In the genomic region with DNA sequence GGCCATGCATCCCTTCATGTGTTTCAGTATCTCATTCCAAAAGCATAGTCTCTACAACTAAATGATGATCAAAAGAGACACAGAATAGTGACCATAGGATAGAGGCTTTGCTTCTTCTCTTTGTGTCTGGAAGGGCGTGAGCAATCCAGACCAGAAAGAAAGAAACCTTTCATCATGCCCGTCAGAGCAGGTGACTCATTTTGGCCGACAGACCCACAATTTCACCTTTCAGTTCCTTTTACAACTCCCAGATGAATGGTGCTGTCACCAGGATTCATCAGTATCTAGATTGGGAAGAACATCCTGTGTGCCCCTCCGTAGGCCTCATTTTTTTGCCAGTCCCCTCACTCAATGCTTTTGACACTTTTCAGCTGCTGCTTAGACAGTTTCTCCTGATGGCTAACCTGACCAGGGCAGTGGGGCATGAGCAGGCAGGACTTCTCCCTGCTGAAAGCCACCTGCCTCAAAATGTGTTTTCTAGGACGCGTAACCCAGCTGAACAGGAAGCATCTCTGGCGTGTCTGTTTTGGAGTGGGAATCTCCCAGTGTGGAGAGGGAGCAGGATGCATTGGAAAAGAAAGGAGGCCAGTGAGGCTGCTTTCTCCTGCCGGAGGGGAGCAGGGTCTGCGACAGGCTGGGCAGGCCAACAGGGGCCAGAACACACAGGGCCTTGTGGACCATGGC, we compare ENCODE assay signal across 12 cellular contexts. TPM values are rescaled to one million over a fixed set of nuclear protein-coding genes. Genes with fewer than 3 reads are reported as not detected.
DNase-seq lines count a peak whose midpoint lies in the region; ATAC-seq, FAIRE-seq and TF ChIP-seq lines count a peak whose summit lies in the region.
"Had no signal": no experiment of that assay in that cellular context is flagged by ENCODE, and none has a peak within 500 bp of the region (broad histone marks: within the 10 kb centered on the region; RNA-seq: fewer than 3 reads in every experiment).

No MANE protein-coding gene starts in this region.

- ATAC-seq in HG03108 (IDR thresholded peaks at IDR 0.05; ENCODE audit: unreplicated experiment): peak; percentile 70
- peak; percentile 91 for ATAC-seq in GM12878

- H3K36me3 ChIP-seq in GM12878 (ENCODE audit: control insufficient read depth in 2 of 2, insufficient read depth in 2 of 2, low read length in 1 of 2): no peaks in the 10 kb centered on the region
- no peaks in the 10 kb centered on the region for H3K36me3 ChIP-seq in endodermal cell (ENCODE audit: control insufficient read depth, insufficient read depth, low read length)
- H3K36me3 ChIP-seq: MG63 had no signal

- in situ Hi-C loops in GM12878 (cut with MboI): no loop called here

- BruUV-seq in GM12878 (replicated peaks; lab: Mats Ljungman, UMichigan): no TSS peak

- no peaks in the 10 kb centered on the region for H3K36me3 Mint-ChIP-seq in endodermal cell (ENCODE audit: low read depth)
- no peaks in the 10 kb centered on the region for H3K36me3 Mint-ChIP-seq in activated CD4-positive, alpha-beta memory T cell treated with anti-CD3 and anti-CD28 coated beads for 36 hours

- peaks cover 7% of the 10 kb centered on the region for H3K27me3 Mint-ChIP-seq in endodermal cell (ENCODE audit: insufficient read depth)
- no peaks in the 10 kb centered on the region for H3K27me3 Mint-ChIP-seq in activated CD4-positive, alpha-beta memory T cell treated with anti-CD3 and anti-CD28 coated beads for 36 hours

- no peak for TF ChIP-seq POLR2A in GM12878 (IDR thresholded peaks at IDR 0.05; ENCODE audit: low read depth, low read length)

- H3K9me3 ChIP-seq in GM12878 (replicated peaks; ENCODE audit: control insufficient read depth, insufficient read depth, low read length): no peaks in the 10 kb centered on the region
- H3K9me3 ChIP-seq in endodermal cell (ENCODE audit: control insufficient read depth, low read length): no peaks in the 10 kb centered on the region
- H3K9me3 ChIP-seq: MG63 had no signal

- WGBS in GM12878 (ENCODE audit: insufficient coverage, insufficient replicate concordance, low lambda C conversion rate, missing lambda C conversion rate): 18% methylated on average over 9 of the region's 9 CpGs
- 74 to 82% methylated on average over 8 to 9 of the region's 9 CpGs for WGBS in endodermal cell (ENCODE audit: insufficient coverage in 1 of 2, insufficient read length in 1 of 2), 2 experiments

- H3K27me3 ChIP-seq in GM12878 (replicated peaks in 1 of 2; ENCODE audit: control insufficient read depth in 2 of 2, insufficient read depth in 2 of 2, low read length in 1 of 2): no peaks in the 10 kb centered on the region; a peak in 2 of 4 replicates
- peaks cover 4% of the 10 kb centered on the region for H3K27me3 ChIP-seq in endodermal cell (ENCODE audit: control insufficient read depth, insufficient read depth, low read length, poor library complexity, severe bottlenecking)
- H3K27me3 ChIP-seq: MG63 had no signal

- intact Hi-C loops in GM12878 (cut with micrococcal nuclease; ENCODE audit: unreplicated experiment): no loop called here
- intact Hi-C loops in activated CD4-positive, alpha-beta memory T cell treated with anti-CD3 and anti-CD28 coated beads for 36 hours (cut with micrococcal nuclease): no loop called here

- FAIRE-seq in GM12878 (lab: Jason Lieb, UNC) (peak; percentile 96), urothelium cell line (lab: Jason Lieb, UNC) (peak; percentile 58)
- FAIRE-seq: colon, GM18507 had no signal

- H3K27ac ChIP-seq in GM12878 (ENCODE audit: control insufficient read depth, insufficient read depth): no peak overlapping the region
- H3K27ac ChIP-seq in endodermal cell (ENCODE audit: low read depth, low read length): no peak overlapping the region

- H3K9ac ChIP-seq in GM12878 (ENCODE audit: control insufficient read depth, insufficient read depth, low read length) (no peak overlapping the region), endodermal cell (ENCODE audit: extremely low read depth, low read length, poor library complexity, severe bottlenecking) (no peak overlapping the region)

- H4K20me1 ChIP-seq in GM12878 (ENCODE audit: control insufficient read depth, insufficient read depth): no peaks in the 10 kb centered on the region

- no peaks in the 10 kb centered on the region for H3K79me2 ChIP-seq in GM12878 (ENCODE audit: control insufficient read depth, insufficient read depth, low read length)

- H3K4me1 ChIP-seq in GM12878 (ENCODE audit: control insufficient read depth, insufficient read depth, low read length) (peaks cover 6% of the 10 kb centered on the region), endodermal cell (ENCODE audit: control insufficient read depth, insufficient read depth, low read length) (no peaks in the 10 kb centered on the region)

- CTCF ChIA-PET in GM12878 (lab: Yijun Ruan, JAX): no interaction called here
- CTCF ChIA-PET in activated CD4-positive, alpha-beta memory T cell treated with anti-CD3 and anti-CD28 coated beads for 36 hours (lab: Charles Lee): no interaction called here

- H3K9me3 Mint-ChIP-seq in endodermal cell: no peaks in the 10 kb centered on the region
- H3K9me3 Mint-ChIP-seq in activated CD4-positive, alpha-beta memory T cell treated with anti-CD3 and anti-CD28 coated beads for 36 hours: no peaks in the 10 kb centered on the region

- H3K4me3 Mint-ChIP-seq in endodermal cell: no peak overlapping the region
- H3K4me3 Mint-ChIP-seq in activated CD4-positive, alpha-beta memory T cell treated with anti-CD3 and anti-CD28 coated beads for 36 hours: no peak overlapping the region

- TF ChIP-seq EP300 in GM12878 (IDR thresholded peaks at IDR 0.05; ENCODE audit: borderline replicate concordance in 1 of 2, control insufficient read depth in 1 of 2, low read depth in 2 of 2, low read length in 2 of 2): no peak

- no peak overlapping the region for H3K4me2 ChIP-seq in GM12878 (ENCODE audit: control insufficient read depth, insufficient read depth)

- SMC1A ChIA-PET in GM12878 (lab: Charles Lee; ENCODE audit: uncharacterized antibody, unreplicated experiment): no interaction called here

- no peaks in the 10 kb centered on the region for H3K4me1 Mint-ChIP-seq in endodermal cell
- no peaks in the 10 kb centered on the region for H3K4me1 Mint-ChIP-seq in activated CD4-positive, alpha-beta memory T cell treated with anti-CD3 and anti-CD28 coated beads for 36 hours (ENCODE audit: low read depth)

- H3K27ac Mint-ChIP-seq in endodermal cell: no peak overlapping the region
- no peak overlapping the region for H3K27ac Mint-ChIP-seq in activated CD4-positive, alpha-beta memory T cell treated with anti-CD3 and anti-CD28 coated beads for 36 hours

- RAD21 ChIA-PET in GM12878 (lab: Charles Lee; ENCODE audit: unreplicated experiment): no interaction called here

- DNase-seq in NOMO-1 treated with DMSO at 0.1 percent for 48 hours (lab: John Stamatoyannopoulos, UW; ENCODE audit: unreplicated experiment): peak; percentile 12
- DNase-seq in NOMO-1 treated with dmso at 0.1 percent for 144 hours (lab: John Stamatoyannopoulos, UW; ENCODE audit: unreplicated experiment): no peak
- peak; percentile 11 for DNase-seq in GM12878 (ENCODE audit: low read depth, low spot score)
- DNase-seq in urothelium cell line (ENCODE audit: low spot score): peak; percentile 82
- DNase-seq in Kasumi-1 (lab: John Stamatoyannopoulos, UW): no peak
- DNase-seq in endodermal cell: no peak
- no peak for DNase-seq in activated CD4-positive, alpha-beta memory T cell treated with anti-CD3 and anti-CD28 coated beads for 36 hours
- DNase-seq: ACHN, MG63 had no signal

- no peak for TF ChIP-seq CTCF in GM12878 (IDR thresholded peaks at IDR 0.05 in 2 of 3, conservative IDR thresholded peaks at IDR 0.05 in 1 of 3; ENCODE audit: control insufficient read depth in 2 of 3, extremely low read depth in 1 of 3, insufficient read depth in 1 of 3, low read depth in 3 of 3, low read length in 3 of 3)
- no peak for TF ChIP-seq CTCF in endodermal cell (conservative IDR thresholded peaks at IDR 0.05)

- POLR2A ChIA-PET in GM12878 (lab: Charles Lee): no interaction called here
- POLR2A ChIA-PET in activated CD4-positive, alpha-beta memory T cell treated with anti-CD3 and anti-CD28 coated beads for 36 hours (lab: Charles Lee): no interaction called here

- TF ChIP-seq RAD21 in GM12878 (IDR thresholded peaks at IDR 0.05; ENCODE audit: insufficient read depth, low read depth, low read length): no peak

- no peak overlapping the region for H3K4me3 ChIP-seq in GM12878
- no peak overlapping the region for H3K4me3 ChIP-seq in endodermal cell (ENCODE audit: low read length)
- H3K4me3 ChIP-seq: MG63 had no signal

- H2AFZ ChIP-seq in GM12878 (ENCODE audit: control insufficient read depth, low read depth, low read length): no peak overlapping the region

TF ChIP-seq in GM12878, 131 proteins besides CTCF, POLR2A, EP300 and RAD21 (continues in another document):
- TF ChIP-seq IRF4 (IDR thresholded peaks at IDR 0.05; ENCODE audit: low read depth, low read length): peak; percentile 50; the same call in 1 of the 2 replicates
- no peak for TF ChIP-seq SP1 (IDR thresholded peaks at IDR 0.05; ENCODE audit: low read depth, low read length)

RNA-seq across cellular contexts. Expression of a gene that starts 21.2 kb away (rescaled TPM):
- not detected in 2 replicates for total RNA-seq in GM12878 (2013; cell fraction: nucleolus; rRNA removed)
- not detected in 2 replicates for total RNA-seq in GM12878 (2014; rRNA removed)
- total RNA-seq in GM12878 (2014; rRNA removed; fragmentation: Illumina TruSeq; extraction: Trizol): not detected in 2 replicates
- total RNA-seq in GM12878 (2021): 0.13 TPM in 1 of 2 replicates, not detected in the other
- not detected for polyA plus RNA-seq in GM12878 (2011; ENCODE audit: low read depth)
- polyA plus RNA-seq in GM12878 (2011; rRNA removed): not detected in 2 replicates
- not detected in 2 replicates for polyA plus RNA-seq in GM12878 (2011; cell fraction: cytosol; rRNA removed)
- not detected in 2 replicates for polyA plus RNA-seq in GM12878 (2011; cell fraction: nucleus; rRNA removed)
- not detected in 2 replicates for polyA plus RNA-seq in GM12878 (2012)
- polyA plus RNA-seq in GM12878 (2014; fragmentation: Illumina TruSeq; extraction: Trizol): not detected in 2 replicates
- polyA plus RNA-seq in GM12878 (2014; fragmentation: Nextera tagmentation; extraction: Ambion mirVana): not detected
- polyA plus RNA-seq in GM12878 (2014; rRNA removed): 0.03 TPM in 1 of 2 replicates, not detected in the other
- polyA plus RNA-seq in GM12878 (2016; fragmentation: Nextera tagmentation; extraction: Ambion mirVana): not detected
- polyA minus RNA-seq in GM12878 (2011; rRNA and poly(A)+ RNA removed): not detected in 2 replicates
- not detected in 2 replicates for polyA minus RNA-seq in GM12878 (2011; cell fraction: cytosol; rRNA and poly(A)+ RNA removed)
- polyA minus RNA-seq in GM12878 (2011; cell fraction: nucleus; rRNA and poly(A)+ RNA removed): not detected in 2 replicates
- total RNA-seq in endodermal cell: under 1 TPM; 0.24 to 0.66 TPM
- polyA plus RNA-seq in endodermal cell (2013, experiment 1 of 2): 0.18 TPM
- 0.62 TPM for polyA plus RNA-seq in endodermal cell (2013, experiment 2 of 2)
- under 1 TPM; 0.10 to 0.24 TPM for total RNA-seq in activated CD4-positive, alpha-beta memory T cell treated with anti-CD3 and anti-CD28 coated beads for 36 hours

Comparison
In these comparisons a context has a peak if more than half of its experiments do, and no peak if none do; other contexts are left out.
1. DNase-seq: peak in NOMO-1 treated with DMSO at 0.1 percent for 48 hours (single experiment), GM12878 (single experiment) and urothelium cell line (single experiment); none in NOMO-1 treated with dmso at 0.1 percent for 144 hours (single experiment), Kasumi-1 (0 of 2), endodermal cell (single experiment) and activated CD4-positive, alpha-beta memory T cell treated with anti-CD3 and anti-CD28 coated beads for 36 hours (single experiment).